ENCODE assay signal across 8 cellular contexts in genomic region chr11:67316882-67317364, GRCh38. TPM values are rescaled to one million over a fixed set of nuclear protein-coding genes. Genes with fewer than 3 reads are reported as not detected.
DNase-seq lines count a peak whose midpoint lies in the region; ATAC-seq, FAIRE-seq and TF ChIP-seq lines count a peak whose summit lies in the region.

No MANE protein-coding gene starts in this region.

- peak; percentile 18 for ATAC-seq in GM19023 (IDR thresholded peaks at IDR 0.05; ENCODE audit: unreplicated experiment)
- peak; percentile 49 for ATAC-seq in GM12878

- H2AFZ ChIP-seq in ACC112 (ENCODE audit: low read length, unreplicated experiment) (peak overlapping the region; percentile 98), GM12878 (ENCODE audit: control insufficient read depth, low read depth, low read length) (peak overlapping the region; percentile 92)

- BruUV-seq in GM12878 (replicated peaks; lab: Mats Ljungman, UMichigan): TSS peak; percentile 84

- RAD21 ChIA-PET in GM12878 (lab: Charles Lee; ENCODE audit: unreplicated experiment): interaction anchor here (0.6 to 7.8 kb wide), 27 partner anchors 10 to 957 kb away, joined by 3 to 75 read pairs (median 5); partner anchors contain the start of genes ANKRD13D, GRK2, KDM2A and POLD4

- TF ChIP-seq POLR2A in GM12878 (IDR thresholded peaks at IDR 0.05; ENCODE audit: low read depth, low read length): no peak

- intact Hi-C loops in GM12878 (cut with micrococcal nuclease; ENCODE audit: unreplicated experiment) (loop anchor here (1.0 to 2.0 kb wide), 5 partner anchors 29 to 236 kb away; no protein-coding TSS in a partner anchor), kidney (cut with DNase I) (loop anchor here (5.0 kb wide), 1 partner anchor 50 kb away; the partner anchor contains the start of gene GRK2)

- in situ Hi-C loops in GM12878 (cut with MboI): loop anchor here (5.0 kb wide), 1 partner anchor 55 kb away; no protein-coding TSS in a partner anchor

- H3K27me3 ChIP-seq in ACC112 (ENCODE audit: insufficient read depth, low read length) (no peaks in the 10 kb centered on the region), GM12878 (replicated peaks in 1 of 2; ENCODE audit: control insufficient read depth in 2 of 2, insufficient read depth in 2 of 2, low read length in 1 of 2) (no peaks in the 10 kb centered on the region)

- H3K27ac ChIP-seq in ACC112 (ENCODE audit: low read depth, low read length) (peak overlapping the region; percentile 61), GM12878 (ENCODE audit: control insufficient read depth, insufficient read depth) (peak overlapping the region; percentile 85), kidney (ENCODE audit: low read depth in 2 of 2, low read length in 2 of 2) (peak overlapping the region; percentile 91 to 96)

- no peaks in the 10 kb centered on the region for H3K79me2 ChIP-seq in ACC112 (ENCODE audit: control insufficient read depth, insufficient read depth, low read length, unreplicated experiment)
- H3K79me2 ChIP-seq in GM12878 (ENCODE audit: control insufficient read depth, insufficient read depth, low read length): no peaks in the 10 kb centered on the region

- no peaks in the 10 kb centered on the region for H3K9me3 ChIP-seq in GM12878 (replicated peaks; ENCODE audit: control insufficient read depth, insufficient read depth, low read length)
- no peaks in the 10 kb centered on the region for H3K9me3 ChIP-seq in kidney (ENCODE audit: control insufficient read depth in 1 of 2, low read length in 2 of 2)

- WGBS in GM12878 (ENCODE audit: insufficient coverage, insufficient replicate concordance, low lambda C conversion rate, missing lambda C conversion rate): 2% methylated on average over 20 of the region's 20 CpGs

- no peaks in the 10 kb centered on the region for H3K36me3 ChIP-seq in ACC112 (ENCODE audit: insufficient read depth, low read length)
- no peaks in the 10 kb centered on the region for H3K36me3 ChIP-seq in GM12878 (ENCODE audit: control insufficient read depth in 2 of 2, insufficient read depth in 2 of 2, low read length in 1 of 2)
- no peaks in the 10 kb centered on the region for H3K36me3 ChIP-seq in kidney (ENCODE audit: control insufficient read depth in 1 of 2, insufficient read depth in 2 of 2, low read length in 2 of 2)

- no peak for DNase-seq in Jurkat, Clone E6-1 (ENCODE audit: low read depth, low spot score)
- DNase-seq in GM12878 (ENCODE audit: low read depth, low spot score) (no peak), kidney (no peak), superior temporal gyrus (ENCODE audit: extremely low spot score) (peak; percentile 76), cerebellar nuclear complex (lab: John Stamatoyannopoulos, UW) (no peak), NCI-H524 treated with DMSO at 0.1 percent for 48 hours (lab: John Stamatoyannopoulos, UW) (no peak)

- H3K9ac ChIP-seq in GM12878 (ENCODE audit: control insufficient read depth, insufficient read depth, low read length) (peak overlapping the region; percentile 83), kidney (ENCODE audit: low read length in 2 of 2) (peak overlapping the region; percentile 68 to 87)

- CTCF ChIA-PET in GM12878 (lab: Yijun Ruan, JAX): interaction anchor here (0.6 to 12.1 kb wide), 35 partner anchors 8 to 465 kb away, joined by 3 to 151 read pairs (median 5); partner anchors contain the start of genes ANKRD13D, GRK2, POLD4 and PPP1CA

- H3K4me3 ChIP-seq in ACC112 (ENCODE audit: low read depth, low read length): peak overlapping the region; percentile 80
- H3K4me3 ChIP-seq in Jurkat, Clone E6-1 (ENCODE audit: low read length): peak overlapping the region; percentile 84
- H3K4me3 ChIP-seq in GM12878: peak overlapping the region; percentile 80
- peak overlapping the region; percentile 90 to 91 for H3K4me3 ChIP-seq in kidney (ENCODE audit: low read length in 2 of 2)

- POLR2A ChIA-PET in GM12878 (lab: Charles Lee): interaction anchor here (0.7 to 2.6 kb wide), 9 partner anchors 27 to 233 kb away, joined by 3 to 25 read pairs (median 4); partner anchors contain the start of genes ANKRD13D, GRK2 and POLD4

- TF ChIP-seq RAD21 in GM12878 (IDR thresholded peaks at IDR 0.05; ENCODE audit: insufficient read depth, low read depth, low read length): no peak

- no peaks in the 10 kb centered on the region for H4K20me1 ChIP-seq in GM12878 (ENCODE audit: control insufficient read depth, insufficient read depth)

- H3K4me1 ChIP-seq in ACC112 (ENCODE audit: control insufficient read depth, insufficient read depth, low read length, unreplicated experiment) (no peaks in the 10 kb centered on the region), GM12878 (ENCODE audit: control insufficient read depth, insufficient read depth, low read length) (peaks cover 3% of the 10 kb centered on the region), kidney (ENCODE audit: control insufficient read depth in 1 of 2, insufficient read depth in 1 of 2, low read depth in 1 of 2, low read length in 2 of 2) (peaks cover 0 to 6% of the 10 kb centered on the region in 2 donors)

- no peak for TF ChIP-seq EP300 in GM12878 (IDR thresholded peaks at IDR 0.05; ENCODE audit: borderline replicate concordance in 1 of 2, control insufficient read depth in 1 of 2, low read depth in 2 of 2, low read length in 2 of 2)

- SMC1A ChIA-PET in GM12878 (lab: Charles Lee; ENCODE audit: uncharacterized antibody, unreplicated experiment): interaction anchor here (0.7 to 7.6 kb wide), 24 partner anchors 23 to 265 kb away, joined by 3 to 82 read pairs (median 5); partner anchors contain the start of genes CLCF1, GRK2 and POLD4

- no peak for FAIRE-seq in GM12878 (lab: Jason Lieb, UNC)
- no peak for FAIRE-seq in kidney (lab: Jason Lieb, UNC)

- H3K4me2 ChIP-seq in GM12878 (ENCODE audit: control insufficient read depth, insufficient read depth): peak overlapping the region; percentile 95

- TF ChIP-seq CTCF in GM12878 (IDR thresholded peaks at IDR 0.05 in 2 of 3, conservative IDR thresholded peaks at IDR 0.05 in 1 of 3; ENCODE audit: control insufficient read depth in 2 of 3, extremely low read depth in 1 of 3, insufficient read depth in 1 of 3, low read depth in 3 of 3, low read length in 3 of 3) (no peak), kidney (IDR thresholded peaks at IDR 0.05; ENCODE audit: borderline replicate concordance, extremely low read depth, insufficient read depth) (no peak)

RNA-seq across cellular contexts. Expression of gene SSH3, which starts 13.6 kb away (rescaled TPM):
- 1.0 TPM for polyA plus RNA-seq in Jurkat, Clone E6-1 (2012; ENCODE audit: insufficient read depth, insufficient read length)
- 0.93 and 0.94 TPM in 2 replicates for total RNA-seq in GM12878 (2013; cell fraction: nucleolus; rRNA removed)
- 0.11 and 0.73 TPM in 2 replicates for total RNA-seq in GM12878 (2014; rRNA removed)
- 0.18 and 0.23 TPM in 2 replicates for total RNA-seq in GM12878 (2014; rRNA removed; fragmentation: Illumina TruSeq; extraction: Trizol)
- 0.80 and 1.7 TPM in 2 replicates for total RNA-seq in GM12878 (2021)
- polyA plus RNA-seq in GM12878 (2011; ENCODE audit: low read depth): 0.09 TPM
- polyA plus RNA-seq in GM12878 (2011; rRNA removed): 0.05 and 0.10 TPM in 2 replicates
- 0.04 and 0.13 TPM in 2 replicates for polyA plus RNA-seq in GM12878 (2011; cell fraction: cytosol; rRNA removed)
- polyA plus RNA-seq in GM12878 (2011; cell fraction: nucleus; rRNA removed): 1.4 and 2.0 TPM in 2 replicates
- polyA plus RNA-seq in GM12878 (2012): 0.24 and 0.38 TPM in 2 replicates
- 0.08 and 0.21 TPM in 2 replicates for polyA plus RNA-seq in GM12878 (2014; fragmentation: Illumina TruSeq; extraction: Trizol)
- not detected for polyA plus RNA-seq in GM12878 (2014; fragmentation: Nextera tagmentation; extraction: Ambion mirVana)
- polyA plus RNA-seq in GM12878 (2014; rRNA removed): 0.83 and 0.94 TPM in 2 replicates
- under 1 TPM in 1 of 2 experiments, not detected in 1; 0.28 TPM for polyA plus RNA-seq in GM12878 (2016; fragmentation: Nextera tagmentation; extraction: Ambion mirVana)
- 0.26 TPM in 1 of 2 replicates, not detected in the other for polyA minus RNA-seq in GM12878 (2011; rRNA and poly(A)+ RNA removed)
- polyA minus RNA-seq in GM12878 (2011; cell fraction: cytosol; rRNA and poly(A)+ RNA removed): 0.53 TPM in 1 of 2 replicates, not detected in the other
- 0.48 and 2.2 TPM in 2 replicates for polyA minus RNA-seq in GM12878 (2011; cell fraction: nucleus; rRNA and poly(A)+ RNA removed)
- 68.9 TPM for total RNA-seq in kidney
- 25.0 TPM for polyA plus RNA-seq in kidney (ENCODE audit: insufficient read depth, low read depth, low replicate concordance)

RNA-seq across cellular contexts. Expression of gene ANKRD13D, which starts 27.8 kb away (rescaled TPM):
- 58.7 TPM for polyA plus RNA-seq in Jurkat, Clone E6-1 (2012; ENCODE audit: insufficient read depth, insufficient read length)
- total RNA-seq in GM12878 (2013; cell fraction: nucleolus; rRNA removed): 70.6 and 80.4 TPM in 2 replicates
- 36.7 and 39.5 TPM in 2 replicates for total RNA-seq in GM12878 (2014; rRNA removed)
- total RNA-seq in GM12878 (2014; rRNA removed; fragmentation: Illumina TruSeq; extraction: Trizol): 20.8 and 21.1 TPM in 2 replicates
- total RNA-seq in GM12878 (2021): 45.2 and 54.1 TPM in 2 replicates
- polyA plus RNA-seq in GM12878 (2011; ENCODE audit: low read depth): 8.7 TPM
- polyA plus RNA-seq in GM12878 (2011; rRNA removed): 13.2 and 25.2 TPM in 2 replicates
- polyA plus RNA-seq in GM12878 (2011; cell fraction: cytosol; rRNA removed): 24.9 and 43.8 TPM in 2 replicates
- polyA plus RNA-seq in GM12878 (2011; cell fraction: nucleus; rRNA removed): 169 and 236 TPM in 2 replicates
- 18.7 and 28.3 TPM in 2 replicates for polyA plus RNA-seq in GM12878 (2012)
- 6.7 and 18.4 TPM in 2 replicates for polyA plus RNA-seq in GM12878 (2014; fragmentation: Illumina TruSeq; extraction: Trizol)
- polyA plus RNA-seq in GM12878 (2014; fragmentation: Nextera tagmentation; extraction: Ambion mirVana): 1 to 10 TPM; 2.0 to 5.9 TPM
- 56.2 and 58.8 TPM in 2 replicates for polyA plus RNA-seq in GM12878 (2014; rRNA removed)
- 10 to 100 TPM; 18.4 to 22.0 TPM for polyA plus RNA-seq in GM12878 (2016; fragmentation: Nextera tagmentation; extraction: Ambion mirVana)
- polyA minus RNA-seq in GM12878 (2011; rRNA and poly(A)+ RNA removed): 12.1 and 32.2 TPM in 2 replicates
- 11.0 and 14.5 TPM in 2 replicates for polyA minus RNA-seq in GM12878 (2011; cell fraction: cytosol; rRNA and poly(A)+ RNA removed)
- 36.4 and 70.8 TPM in 2 replicates for polyA minus RNA-seq in GM12878 (2011; cell fraction: nucleus; rRNA and poly(A)+ RNA removed)
- 68.3 TPM for total RNA-seq in kidney
- polyA plus RNA-seq in kidney (ENCODE audit: insufficient read depth, low read depth, low replicate concordance): 21.9 TPM

RNA-seq across cellular contexts. Expression of gene POLD4, which starts 36.4 kb away (rescaled TPM):
- polyA plus RNA-seq in Jurkat, Clone E6-1 (2012; ENCODE audit: insufficient read depth, insufficient read length): 38.1 TPM
- 56.1 and 63.5 TPM in 2 replicates for total RNA-seq in GM12878 (2013; cell fraction: nucleolus; rRNA removed)
- total RNA-seq in GM12878 (2014; rRNA removed) (140 and 142 TPM in 2 replicates), GM12878 (2014; rRNA removed; fragmentation: Illumina TruSeq; extraction: Trizol) (46.8 and 51.2 TPM in 2 replicates), GM12878 (2021) (103 and 110 TPM in 2 replicates), kidney (54.4 TPM)
- polyA plus RNA-seq in GM12878 (2011; ENCODE audit: low read depth): 80.8 TPM
- polyA plus RNA-seq in GM12878 (2011; rRNA removed) (43.4 and 72.8 TPM in 2 replicates), GM12878 (2014; fragmentation: Illumina TruSeq; extraction: Trizol) (11.5 and 25.8 TPM in 2 replicates), GM12878 (2014; fragmentation: Nextera tagmentation; extraction: Ambion mirVana) (10 to 100 TPM in 1 of 2 experiments, 1 to 10 TPM in 1; 8.1 to 23.5 TPM), GM12878 (2014; rRNA removed) (176 and 184 TPM in 2 replicates), GM12878 (2016; fragmentation: Nextera tagmentation; extraction: Ambion mirVana) (100 to 1,000 TPM; 120 to 125 TPM), kidney (ENCODE audit: insufficient read depth, low read depth, low replicate concordance) (174 TPM)
- polyA plus RNA-seq in GM12878 (2011; cell fraction: cytosol; rRNA removed): 189 and 201 TPM in 2 replicates
- 133 and 135 TPM in 2 replicates for polyA plus RNA-seq in GM12878 (2011; cell fraction: nucleus; rRNA removed)
- polyA plus RNA-seq in GM12878 (2012): 174 and 197 TPM in 2 replicates
- polyA minus RNA-seq in GM12878 (2011; rRNA and poly(A)+ RNA removed): 22.5 and 64.9 TPM in 2 replicates
- 39.0 and 41.6 TPM in 2 replicates for polyA minus RNA-seq in GM12878 (2011; cell fraction: cytosol; rRNA and poly(A)+ RNA removed)
- 35.1 and 49.9 TPM in 2 replicates for polyA minus RNA-seq in GM12878 (2011; cell fraction: nucleus; rRNA and poly(A)+ RNA removed)

RNA-seq across cellular contexts. Expression of gene GRK2, which starts 50.6 kb away (rescaled TPM):
- 140 TPM for polyA plus RNA-seq in Jurkat, Clone E6-1 (2012; ENCODE audit: insufficient read depth, insufficient read length)
- 113 and 129 TPM in 2 replicates for total RNA-seq in GM12878 (2013; cell fraction: nucleolus; rRNA removed)
- total RNA-seq in GM12878 (2014; rRNA removed) (135 and 140 TPM in 2 replicates), GM12878 (2014; rRNA removed; fragmentation: Illumina TruSeq; extraction: Trizol) (50.3 and 54.9 TPM in 2 replicates), GM12878 (2021) (152 and 160 TPM in 2 replicates), kidney (80.8 TPM)
- 47.6 TPM for polyA plus RNA-seq in GM12878 (2011; ENCODE audit: low read depth)
- polyA plus RNA-seq in GM12878 (2011; rRNA removed) (52.4 and 77.2 TPM in 2 replicates), GM12878 (2014; fragmentation: Illumina TruSeq; extraction: Trizol) (44.5 and 90.0 TPM in 2 replicates), GM12878 (2014; fragmentation: Nextera tagmentation; extraction: Ambion mirVana) (1 to 10 TPM; 1.0 to 1.3 TPM), GM12878 (2014; rRNA removed) (142 and 155 TPM in 2 replicates), GM12878 (2016; fragmentation: Nextera tagmentation; extraction: Ambion mirVana) (10 to 100 TPM; 31.5 to 34.5 TPM), kidney (ENCODE audit: insufficient read depth, low read depth, low replicate concordance) (28.2 TPM)
- polyA plus RNA-seq in GM12878 (2011; cell fraction: cytosol; rRNA removed): 84.2 and 124 TPM in 2 replicates
- polyA plus RNA-seq in GM12878 (2011; cell fraction: nucleus; rRNA removed): 373 and 393 TPM in 2 replicates
- polyA plus RNA-seq in GM12878 (2012): 130 and 152 TPM in 2 replicates
- 105 and 117 TPM in 2 replicates for polyA minus RNA-seq in GM12878 (2011; rRNA and poly(A)+ RNA removed)
- polyA minus RNA-seq in GM12878 (2011; cell fraction: cytosol; rRNA and poly(A)+ RNA removed): 65.8 and 85.8 TPM in 2 replicates
- polyA minus RNA-seq in GM12878 (2011; cell fraction: nucleus; rRNA and poly(A)+ RNA removed): 76.6 and 99.7 TPM in 2 replicates

RNA-seq across cellular contexts. Expression of gene CLCF1, which starts 56.5 kb away (rescaled TPM):
- polyA plus RNA-seq in Jurkat, Clone E6-1 (2012; ENCODE audit: insufficient read depth, insufficient read length): 0.92 TPM
- total RNA-seq in GM12878 (2013; cell fraction: nucleolus; rRNA removed): 0.98 and 1.1 TPM in 2 replicates
- total RNA-seq in GM12878 (2014; rRNA removed) (0.68 and 0.82 TPM in 2 replicates), GM12878 (2014; rRNA removed; fragmentation: Illumina TruSeq; extraction: Trizol) (0.63 and 0.64 TPM in 2 replicates), GM12878 (2021) (1.3 and 1.5 TPM in 2 replicates), kidney (15.8 TPM)
- 0.31 TPM for polyA plus RNA-seq in GM12878 (2011; ENCODE audit: low read depth)
- polyA plus RNA-seq in GM12878 (2011; rRNA removed) (0.12 and 0.16 TPM in 2 replicates), GM12878 (2014; fragmentation: Illumina TruSeq; extraction: Trizol) (0.25 and 0.79 TPM in 2 replicates), GM12878 (2014; fragmentation: Nextera tagmentation; extraction: Ambion mirVana) (under 1 TPM; 0.24 to 0.58 TPM), GM12878 (2014; rRNA removed) (2.1 and 2.4 TPM in 2 replicates), GM12878 (2016; fragmentation: Nextera tagmentation; extraction: Ambion mirVana) (under 1 TPM in 1 of 2 experiments, not detected in 1; 0.35 TPM), kidney (ENCODE audit: insufficient read depth, low read depth, low replicate concordance) (5.7 TPM)
- polyA plus RNA-seq in GM12878 (2011; cell fraction: cytosol; rRNA removed): 0.42 and 0.45 TPM in 2 replicates
- 0.84 and 1.2 TPM in 2 replicates for polyA plus RNA-seq in GM12878 (2011; cell fraction: nucleus; rRNA removed)
- polyA plus RNA-seq in GM12878 (2012): 0.74 and 0.87 TPM in 2 replicates
- 0.37 and 0.52 TPM in 2 replicates for polyA minus RNA-seq in GM12878 (2011; rRNA and poly(A)+ RNA removed)
- polyA minus RNA-seq in GM12878 (2011; cell fraction: cytosol; rRNA and poly(A)+ RNA removed): not detected in 2 replicates
- 0.24 and 0.38 TPM in 2 replicates for polyA minus RNA-seq in GM12878 (2011; cell fraction: nucleus; rRNA and poly(A)+ RNA removed)

Comparison
In these comparisons a context has a peak if more than half of its experiments do, and no peak if none do; other contexts are left out.
1. RNA of gene SSH3, which starts 13.6 kb away (total RNA-seq): 68.9 TPM in kidney (single experiment); 0.11 to 1.7 TPM in GM12878; every median in the first group is over 10 times any median in the second.
2. Peak in every context shown above with its lines, with median percentiles within 50 percentile points of each other: H3K27ac ChIP-seq and H3K4me3 ChIP-seq.